Comparison of ENCODE assay signal across 13 cellular contexts in the genomic region with DNA sequence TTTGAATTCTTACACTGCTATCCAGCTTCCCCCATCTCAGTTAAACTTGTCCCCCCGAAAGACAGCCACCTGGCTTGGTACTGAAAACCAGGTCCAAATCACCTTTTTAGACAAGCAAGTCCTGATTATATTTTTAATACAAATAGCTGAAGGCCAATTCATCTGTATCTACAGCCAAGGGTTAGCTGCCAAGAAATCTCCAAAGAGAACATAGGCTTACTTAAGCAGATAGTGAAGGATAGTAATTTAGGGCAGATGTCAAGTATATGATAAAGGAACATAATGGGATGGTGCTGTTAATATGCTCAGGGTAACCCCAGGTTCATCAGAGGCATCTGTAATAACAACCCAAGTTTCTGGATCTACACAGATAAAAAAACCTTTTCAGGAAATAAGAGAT.
DNase-seq lines count a peak whose midpoint lies in the region; TF ChIP-seq lines count a peak whose summit lies in the region.
"Had no signal": no experiment of that assay in that cellular context is flagged by ENCODE, and none has a peak within 500 bp of the region (broad histone marks: within the 10 kb centered on the region; RNA-seq: fewer than 3 reads in every experiment).

No MANE protein-coding gene starts in this region.

- H3K4me1 ChIP-seq in BLaER1 treated with 17β-estradiol and CSF1 and Interleukin-3, amounts not matched to agents 10 nM and 100 nM: peaks cover 47 to 100% (median 80%) of the 10 kb centered on the region in 10 experiments
- H3K4me1 ChIP-seq in Karpas-422 (ENCODE audit: low read length) (peaks cover 56% of the 10 kb centered on the region), spleen (peaks cover 0 to 19% (median 0%) of the 10 kb centered on the region in 6 donors), tibial nerve (peaks cover 0 to 36% (median 0%) of the 10 kb centered on the region in 4 donors)

- TF ChIP-seq CTCF in osteocyte (IDR thresholded peaks at IDR 0.05) (no peak), spleen (IDR thresholded peaks at IDR 0.05 in 8 of 11, conservative IDR thresholded peaks at IDR 0.05 in 3 of 11) (no peak), tibial nerve (IDR thresholded peaks at IDR 0.05) (no peak)

- H2AFZ ChIP-seq in Karpas-422 (ENCODE audit: low read length): no peak overlapping the region

- TF ChIP-seq EP300 in tibial nerve (IDR thresholded peaks at IDR 0.05): no peak

- no peaks in the 10 kb centered on the region for H3K9me3 ChIP-seq in BLaER1 treated with 17β-estradiol and CSF1 and Interleukin-3, amounts not matched to agents 10 nM and 100 nM (replicated peaks in 1 of 11)
- H3K9me3 ChIP-seq in Karpas-422 (ENCODE audit: low read length): no peaks in the 10 kb centered on the region
- H3K9me3 ChIP-seq in spleen: no peaks in the 10 kb centered on the region
- no peaks in the 10 kb centered on the region for H3K9me3 ChIP-seq in tibial nerve

- no peak overlapping the region for H3K9ac ChIP-seq in BLaER1 treated with 17β-estradiol and CSF1 and Interleukin-3, amounts not matched to agents 10 nM and 100 nM
- H3K9ac ChIP-seq in Karpas-422 (ENCODE audit: low read length): no peak overlapping the region

- H3K27ac Mint-ChIP-seq in osteocyte (ENCODE audit: unreplicated experiment): peak overlapping the region; percentile 63

- H3K4me2 ChIP-seq in BLaER1 treated with 17β-estradiol and CSF1 and Interleukin-3, amounts not matched to agents 10 nM and 100 nM: peak overlapping the region; percentile 39 to 83 (median 69); a peak in 21 of 22 replicates
- no peak overlapping the region for H3K4me2 ChIP-seq in Karpas-422 (ENCODE audit: low read depth, low read length, poor library complexity, severe bottlenecking)

- TF ChIP-seq POLR2A in spleen (IDR thresholded peaks at IDR 0.05) (no peak), tibial nerve (IDR thresholded peaks at IDR 0.05) (no peak)

- H3K9me2 ChIP-seq in Karpas-422 (replicated peaks; ENCODE audit: insufficient read depth, low read length): no peaks in the 10 kb centered on the region

- H3K27me3 Mint-ChIP-seq in osteocyte (ENCODE audit: unreplicated experiment): no peaks in the 10 kb centered on the region

- H3K4me1 Mint-ChIP-seq in osteocyte (ENCODE audit: unreplicated experiment): peaks cover 74% of the 10 kb centered on the region

- WGBS in spleen, 5 donors: 70 to 94% (median 87%) methylated on average over 1 of the region's 1 CpG
- WGBS in tibial nerve, 2 donors: 65 to 88% methylated on average over 1 of the region's 1 CpG

- no peak overlapping the region for H3K4me3 Mint-ChIP-seq in osteocyte (ENCODE audit: unreplicated experiment)

- no peaks in the 10 kb centered on the region for H3K27me3 ChIP-seq in BLaER1 treated with 17β-estradiol and CSF1 and Interleukin-3, amounts not matched to agents 10 nM and 100 nM
- H3K27me3 ChIP-seq in Karpas-422 (ENCODE audit: low read length) (no peaks in the 10 kb centered on the region), spleen (replicated peaks in 1 of 7) (no peaks in the 10 kb centered on the region), tibial nerve (no peaks in the 10 kb centered on the region)

- H3K36me3 ChIP-seq in BLaER1 treated with 17β-estradiol and CSF1 and Interleukin-3, amounts not matched to agents 10 nM and 100 nM: peaks cover 0 to 89% (median 22%) of the 10 kb centered on the region in 11 experiments; a peak in 10 of 22 replicates
- H3K36me3 ChIP-seq in Karpas-422 (ENCODE audit: insufficient read depth, low read length) (peaks cover 22% of the 10 kb centered on the region; the same call in 1 of the 2 replicates), spleen (no peaks in the 10 kb centered on the region), tibial nerve (no peaks in the 10 kb centered on the region)

- H3K27ac ChIP-seq in BLaER1 treated with 17β-estradiol and CSF1 and Interleukin-3, amounts not matched to agents 10 nM and 100 nM: peak overlapping the region in 10 of 11 experiments; percentile 29 to 73 (median 66); a peak in 16 of 22 replicates
- peak overlapping the region; percentile 47 for H3K27ac ChIP-seq in Karpas-422 (ENCODE audit: low read length)
- no peak overlapping the region for H3K27ac ChIP-seq in spleen
- peak overlapping the region in 1 of 4 donors; percentile 37 for H3K27ac ChIP-seq in tibial nerve
- H3K27ac ChIP-seq: C4-2B had no signal

- peaks cover 100% of the 10 kb centered on the region for H3K79me2 ChIP-seq in Karpas-422 (ENCODE audit: low read length)

- no peak for DNase-seq in Karpas-422
- peak; percentile 34 for DNase-seq in fibroblast of gingiva (ENCODE audit: low read depth)
- no peak for DNase-seq in osteocyte (ENCODE audit: extremely low spot score, unreplicated experiment)
- DNase-seq in spleen: no peak
- DNase-seq in anterior cingulate cortex (lab: John Stamatoyannopoulos, UW): no peak
- no peak for DNase-seq in tibial nerve (ENCODE audit: low spot score in 2 of 2)
- DNase-seq: COR-L47, HCEC 1CT, NCI-H1048, NCI-H69, SHP77 had no signal

- no peaks in the 10 kb centered on the region for H3K9me3 Mint-ChIP-seq in osteocyte (ENCODE audit: unreplicated experiment)

- H3K36me3 Mint-ChIP-seq in osteocyte (ENCODE audit: unreplicated experiment): peaks cover 14% of the 10 kb centered on the region

- intact Hi-C loops in spleen (cut with DNase I; ENCODE audit: low total_unique reads): no loop called here

- H3K4me3 ChIP-seq in BLaER1 treated with 17β-estradiol and CSF1 and Interleukin-3, amounts not matched to agents 10 nM and 100 nM: no peak overlapping the region
- no peak overlapping the region for H3K4me3 ChIP-seq in Karpas-422 (ENCODE audit: low read length)
- H3K4me3 ChIP-seq in spleen: no peak overlapping the region
- H3K4me3 ChIP-seq in tibial nerve: no peak overlapping the region

- peaks cover 0 to 100% (median 70%) of the 10 kb centered on the region in 11 experiments; a peak in 14 of 22 replicates for H4K20me1 ChIP-seq in BLaER1 treated with 17β-estradiol and CSF1 and Interleukin-3, amounts not matched to agents 10 nM and 100 nM
- H4K20me1 ChIP-seq in Karpas-422 (ENCODE audit: insufficient read depth, low read depth, low read length): no peaks in the 10 kb centered on the region

Comparison
In these comparisons a context has a peak if more than half of its experiments do, and no peak if none do; other contexts are left out.
1. H3K27ac ChIP-seq: peak in BLaER1 treated with 17β-estradiol and CSF1 and Interleukin-3, amounts not matched to agents 10 nM and 100 nM (10 of 11) and Karpas-422 (single experiment); none in spleen (0 of 8).